Comparison of ENCODE assay signal across 18 cellular contexts in the genomic region with DNA sequence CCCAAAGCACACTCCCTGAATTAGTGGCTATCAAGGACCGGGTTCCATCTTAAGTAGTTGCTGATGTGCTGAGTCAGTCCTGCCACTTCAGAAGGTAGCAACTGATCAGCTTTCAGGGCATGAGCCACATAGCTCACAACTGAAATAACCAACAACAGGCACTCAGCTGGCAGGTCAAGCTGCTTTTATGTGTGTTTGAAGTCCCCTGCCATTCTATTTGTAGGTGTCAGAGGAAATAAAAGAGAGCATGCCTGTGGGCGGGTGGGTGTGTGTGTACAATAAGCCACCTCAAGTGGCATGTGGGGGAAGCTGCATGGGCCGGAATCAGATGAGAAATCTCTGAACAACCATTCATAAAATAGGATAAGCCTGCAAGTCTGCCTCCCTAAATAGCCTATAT.
DNase-seq lines count a peak whose midpoint lies in the region; ATAC-seq and TF ChIP-seq lines count a peak whose summit lies in the region.
"Had no signal": no experiment of that assay in that cellular context is flagged by ENCODE, and none has a peak within 500 bp of the region (broad histone marks: within the 10 kb centered on the region; RNA-seq: fewer than 3 reads in every experiment).

No MANE protein-coding gene starts in this region.

- in situ Hi-C loops in G401 (cut with HindIII; ENCODE audit: low sequenced_read_pairs) = no loop called here

- H3K27ac ChIP-seq in upper lobe of right lung = no peak overlapping the region
- H3K27ac ChIP-seq: C4-2B, PC-9, SJSA1 had no signal

- no peaks in the 10 kb centered on the region for H3K4me1 ChIP-seq in upper lobe of right lung
- H3K4me1 ChIP-seq: SJSA1 had no signal

- H3K36me3 ChIP-seq in upper lobe of right lung = no peaks in the 10 kb centered on the region
- H3K36me3 ChIP-seq: SJSA1 had no signal

- H3K4me3 ChIP-seq in upper lobe of right lung = no peak overlapping the region
- H3K4me3 ChIP-seq: PC-9, SJSA1 had no signal

- H3K9me3 ChIP-seq in upper lobe of right lung = no peaks in the 10 kb centered on the region
- H3K9me3 ChIP-seq: SJSA1 had no signal

- H3K27me3 ChIP-seq in upper lobe of right lung = peaks cover 1% of the 10 kb centered on the region
- H3K27me3 ChIP-seq: SJSA1 had no signal

- DNase-seq in NCI-H748 (lab: John Stamatoyannopoulos, UW; ENCODE audit: unreplicated experiment) (peak; percentile 9), NCI-H748 treated with DMSO at 0.1 percent for 48 hours (lab: John Stamatoyannopoulos, UW) (no peak), NCI-H69 (lab: John Stamatoyannopoulos, UW) (peak; percentile 45), myocyte (ENCODE audit: low read depth) (peak; percentile 28), upper lobe of right lung (no peak), G401 (ENCODE audit: low spot score) (no peak), NCI-H128 (lab: John Stamatoyannopoulos, UW; ENCODE audit: unreplicated experiment) (no peak), amniotic stem cell (lab: John Stamatoyannopoulos, UW) (no peak)
- DNase-seq: DMS 273 treated with DMSO at 0.1 percent for 48 hours, Kasumi-1, MM.1S, NCI-H1092 treated with DMSO at 0.1 percent for 48 hours, NCI-H1930, NCI-H226, NCI-H774, PC-9 had no signal

- ATAC-seq in upper lobe of right lung = peak; percentile 46

- intact Hi-C loops in upper lobe of right lung (cut with DNase I) = no loop called here

- no peak for TF ChIP-seq CTCF in upper lobe of right lung (IDR thresholded peaks at IDR 0.05)

Comparison
In these comparisons a context has a peak if more than half of its experiments do, and no peak if none do; other contexts are left out.
1. DNase-seq: peak in NCI-H748 (single experiment), NCI-H69 (single experiment) and myocyte (single experiment); none in NCI-H748 treated with DMSO at 0.1 percent for 48 hours (single experiment), upper lobe of right lung (single experiment), G401 (single experiment), NCI-H128 (single experiment) and amniotic stem cell (single experiment).